Comparison of ENCODE assay signal across 18 cellular contexts in the genomic region with DNA sequence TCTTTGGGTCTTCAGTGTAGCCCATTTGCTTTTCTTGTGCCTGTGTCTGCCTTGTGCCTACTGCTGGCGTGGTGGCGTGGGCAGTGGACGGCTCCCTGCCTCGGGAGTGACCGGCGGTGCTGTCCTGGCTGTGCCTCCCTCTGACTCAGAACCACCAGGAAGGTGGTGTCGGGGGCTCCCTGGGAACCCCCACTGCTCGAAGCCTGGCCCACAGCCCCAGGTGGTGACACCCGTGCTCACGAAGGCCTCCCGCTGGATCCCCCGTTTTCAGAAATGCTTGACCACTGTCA. TPM values are rescaled to one million over a fixed set of nuclear protein-coding genes. Genes with fewer than 3 reads are reported as not detected.
DNase-seq lines count a peak whose midpoint lies in the region; ATAC-seq and TF ChIP-seq lines count a peak whose summit lies in the region.
"Had no signal": no experiment of that assay in that cellular context is flagged by ENCODE, and none has a peak within 500 bp of the region (broad histone marks: within the 10 kb centered on the region; RNA-seq: fewer than 3 reads in every experiment).

No MANE protein-coding gene starts in this region.

- CTCF ChIA-PET in SK-N-SH (lab: Yijun Ruan, JAX) = interaction anchor here (0.7 to 10.4 kb wide), 14 partner anchors 10 to 92 kb away, joined by 3 to 121 read pairs (median 8); partner anchors contain the start of genes AP3D1, JSRP1 and LINGO3
- CTCF ChIA-PET in PC-3 (lab: Charles Lee) = no interaction called here

- H3K27ac ChIP-seq in SK-N-SH (ENCODE audit: low read depth in 2 of 2, low read length in 1 of 2) = peak overlapping the region; percentile 13 to 81; a peak in 3 of 4 replicates
- no peak overlapping the region for H3K27ac ChIP-seq in PC-3 (ENCODE audit: low read length)
- H3K27ac ChIP-seq: 22Rv1 had no signal

- no peak overlapping the region for H3K4me3 Mint-ChIP-seq in stimulated activated effector memory CD8-positive, alpha-beta T cell treated with anti-CD3 and anti-CD28 coated beads, Interleukin-12 subunit alpha, Interleukin-12 subunit beta, amount 100 ng/mL, for 72 hours
- H3K4me3 Mint-ChIP-seq: CD14-positive monocyte; CD8-positive, alpha-beta T cell; H9 had no signal

- H3K4me1 ChIP-seq in SK-N-SH (ENCODE audit: control insufficient read depth in 1 of 2, insufficient read depth in 2 of 2, low read depth in 1 of 2, low read length in 1 of 2) (peaks cover 15 to 68% of the 10 kb centered on the region in 2 experiments), endocrine pancreas (ENCODE audit: control insufficient read depth, insufficient read depth, low read length) (no peaks in the 10 kb centered on the region), PC-3 (ENCODE audit: insufficient read depth, low read length) (peaks cover 14% of the 10 kb centered on the region)

- peaks cover 69% of the 10 kb centered on the region for H3K79me2 ChIP-seq in SK-N-SH (ENCODE audit: insufficient read depth)
- H3K79me2 ChIP-seq in PC-3 (ENCODE audit: low read length) = peaks cover 50% of the 10 kb centered on the region

- no peak overlapping the region for H3K9ac ChIP-seq in SK-N-SH
- H3K9ac ChIP-seq in endocrine pancreas (ENCODE audit: control insufficient read depth, insufficient read depth, low read length) = peak overlapping the region; percentile 32
- H3K9ac ChIP-seq in PC-3 (ENCODE audit: low read length) = no peak overlapping the region

- POLR2A ChIA-PET in SK-N-SH (lab: Yijun Ruan, JAX) = interaction anchor here (0.6 to 3.3 kb wide), 6 partner anchors 11 to 88 kb away, joined by 4 to 33 read pairs (median 4); partner anchors contain the start of gene JSRP1
- POLR2A ChIA-PET in PC-3 (lab: Charles Lee; ENCODE audit: unreplicated experiment) = no interaction called here

- H3K4me3 ChIP-seq in SK-N-SH (ENCODE audit: low read depth in 2 of 2, low read length in 1 of 2) (no peak overlapping the region), endocrine pancreas (ENCODE audit: control insufficient read depth, insufficient read depth, low read length) (no peak overlapping the region), PC-3 (ENCODE audit: low read length) (no peak overlapping the region)

- peak overlapping the region; percentile 34 for H3K27ac Mint-ChIP-seq in stimulated activated effector memory CD8-positive, alpha-beta T cell treated with anti-CD3 and anti-CD28 coated beads, Interleukin-12 subunit alpha, Interleukin-12 subunit beta, amount 100 ng/mL, for 72 hours
- H3K27ac Mint-ChIP-seq: CD8-positive, alpha-beta T cell; H9 had no signal

- H3K9me3 ChIP-seq in SK-N-SH (no peaks in the 10 kb centered on the region), endocrine pancreas (ENCODE audit: control insufficient read depth, low read length) (no peaks in the 10 kb centered on the region), PC-3 (ENCODE audit: low read length) (no peaks in the 10 kb centered on the region)

- H4K20me1 ChIP-seq in SK-N-SH (ENCODE audit: insufficient read depth) = peaks cover 71% of the 10 kb centered on the region
- H4K20me1 ChIP-seq in PC-3 (ENCODE audit: low read length) = peaks cover 45% of the 10 kb centered on the region

- H3K9me3 Mint-ChIP-seq in stimulated activated effector memory CD8-positive, alpha-beta T cell treated with anti-CD3 and anti-CD28 coated beads, Interleukin-12 subunit alpha, Interleukin-12 subunit beta, amount 100 ng/mL, for 72 hours = no peaks in the 10 kb centered on the region
- H3K9me3 Mint-ChIP-seq: CD8-positive, alpha-beta T cell; H9 had no signal

- H3K27me3 ChIP-seq in SK-N-SH (ENCODE audit: insufficient read depth) = no peaks in the 10 kb centered on the region
- no peaks in the 10 kb centered on the region for H3K27me3 ChIP-seq in endocrine pancreas (ENCODE audit: control insufficient read depth, insufficient read depth, low read length)
- no peaks in the 10 kb centered on the region for H3K27me3 ChIP-seq in PC-3 (ENCODE audit: low read length)

- DNase-seq in SK-N-SH (no peak), PC-3 (no peak), GM19240 (ENCODE audit: insufficient read length, low spot score) (no peak)
- no peak for DNase-seq in stimulated activated effector memory CD8-positive, alpha-beta T cell treated with anti-CD3 and anti-CD28 coated beads, Interleukin-12 subunit alpha, Interleukin-12 subunit beta, amount 100 ng/mL, for 72 hours (ENCODE audit: low spot score in 2 of 2)
- DNase-seq: CD8-positive, alpha-beta T cell; COR-L47; DMS153; DMS79 treated with DMSO at 0.1 percent for 48 hours; EL; GOT3; H9 had no signal

- no peak for TF ChIP-seq CTCF in SK-N-SH (IDR thresholded peaks at IDR 0.05)
- no peak for TF ChIP-seq CTCF in PC-3 (conservative IDR thresholded peaks at IDR 0.05; ENCODE audit: low read depth, low read length)

- H3K9me2 ChIP-seq in SK-N-SH = no peaks in the 10 kb centered on the region
- no peaks in the 10 kb centered on the region for H3K9me2 ChIP-seq in PC-3 (replicated peaks; ENCODE audit: low read length)

- intact Hi-C loops in PC-3 (cut with micrococcal nuclease) = no loop called here

- WGBS in SK-N-SH (ENCODE audit: low lambda C conversion rate) = no CpG with 5 or more reads among the region's 12 CpGs

- peaks cover 46% of the 10 kb centered on the region for H3K4me1 Mint-ChIP-seq in stimulated activated effector memory CD8-positive, alpha-beta T cell treated with anti-CD3 and anti-CD28 coated beads, Interleukin-12 subunit alpha, Interleukin-12 subunit beta, amount 100 ng/mL, for 72 hours

- no peak for TF ChIP-seq EP300 in SK-N-SH (IDR thresholded peaks at IDR 0.05; ENCODE audit: borderline replicate concordance in 1 of 2, low read depth in 1 of 2, low read length in 1 of 2)

- H3K36me3 Mint-ChIP-seq in stimulated activated effector memory CD8-positive, alpha-beta T cell treated with anti-CD3 and anti-CD28 coated beads, Interleukin-12 subunit alpha, Interleukin-12 subunit beta, amount 100 ng/mL, for 72 hours = peaks cover 88% of the 10 kb centered on the region

- ATAC-seq in SK-N-SH treated with all-trans-retinoic acid at 6 μM for 48 hours = no peak
- ATAC-seq in stimulated activated effector memory CD8-positive, alpha-beta T cell treated with anti-CD3 and anti-CD28 coated beads, Interleukin-12 subunit alpha, Interleukin-12 subunit beta, amount 100 ng/mL, for 72 hours = no peak
- no peak for ATAC-seq in PC-3
- ATAC-seq: CD8-positive, alpha-beta T cell had no signal

- H2AFZ ChIP-seq in SK-N-SH (ENCODE audit: low read depth) (no peak overlapping the region), PC-3 (ENCODE audit: low read length) (no peak overlapping the region)

- H3K4me2 ChIP-seq in SK-N-SH (no peak overlapping the region), PC-3 (ENCODE audit: low read length) (no peak overlapping the region)

- BruUV-seq in PC-3 (replicated peaks; lab: Mats Ljungman, UMichigan) = no TSS peak

- peaks cover 22 to 51% of the 10 kb centered on the region in 2 experiments for H3K36me3 ChIP-seq in SK-N-SH (replicated peaks in 1 of 2; ENCODE audit: control insufficient read depth in 1 of 2, insufficient read depth in 2 of 2, low read length in 1 of 2)
- H3K36me3 ChIP-seq in endocrine pancreas (ENCODE audit: control insufficient read depth, insufficient read depth, low read length) = peaks cover 8% of the 10 kb centered on the region
- peaks cover 10% of the 10 kb centered on the region for H3K36me3 ChIP-seq in PC-3 (ENCODE audit: low read depth, low read length)

- H3F3A ChIP-seq in SK-N-SH (replicated peaks; ENCODE audit: insufficient read depth) = peaks cover 11% of the 10 kb centered on the region
- no peaks in the 10 kb centered on the region for H3F3A ChIP-seq in PC-3 (ENCODE audit: low read length, unreplicated experiment)

- no peak for TF ChIP-seq RAD21 in SK-N-SH (IDR thresholded peaks at IDR 0.05; ENCODE audit: low read length)

TF ChIP-seq in SK-N-SH, 30 proteins besides CTCF, POLR2A, EP300 and RAD21 (continues in another document):
- TF ChIP-seq POLR2AphosphoS5 (IDR thresholded peaks at IDR 0.05; ENCODE audit: low read depth, low read length) (no peak), YY1 (IDR thresholded peaks at IDR 0.05; ENCODE audit: low read depth) (no peak)

TF ChIP-seq in SK-N-SH treated with all-trans-retinoic acid at 6 μM for 48 hours, 23 proteins besides CTCF, POLR2A, EP300 and RAD21 (continues in another document):
- TF ChIP-seq GLIS3 (CRISPR knock-in tag; IDR thresholded peaks at IDR 0.05) (no peak), SNAI2 (CRISPR knock-in tag; IDR thresholded peaks at IDR 0.05) (no peak), BACH2 (CRISPR knock-in tag; IDR thresholded peaks at IDR 0.05; ENCODE audit: borderline replicate concordance) (no peak), CSDC2 (CRISPR knock-in tag; IDR thresholded peaks at IDR 0.05) (no peak), ZNF70 (CRISPR knock-in tag; IDR thresholded peaks at IDR 0.05) (no peak), TOX (CRISPR knock-in tag; IDR thresholded peaks at IDR 0.05; ENCODE audit: borderline replicate concordance) (no peak)

RNA-seq across cellular contexts. Expression of gene AMH, which starts 5.1 kb away (rescaled TPM):
- 16.0 and 18.1 TPM in 2 replicates for polyA plus RNA-seq in SK-N-SH (2012; rRNA removed)
- 1.4 and 2.7 TPM in 2 replicates for polyA plus RNA-seq in SK-N-SH (2012; cell fraction: cytosol; rRNA removed)
- polyA plus RNA-seq in SK-N-SH (2012; cell fraction: nucleus; rRNA removed) = 255 and 564 TPM in 2 replicates
- 6.0 and 7.7 TPM in 2 replicates for total RNA-seq in PC-3 (2014; rRNA removed)
- polyA plus RNA-seq: CD14-positive monocyte had no signal

RNA-seq across cellular contexts. Expression of gene SF3A2, which starts 7.4 kb away (rescaled TPM):
- polyA plus RNA-seq in SK-N-SH (2012; rRNA removed) = 35.0 and 55.8 TPM in 2 replicates
- 18.7 and 29.3 TPM in 2 replicates for polyA plus RNA-seq in SK-N-SH (2012; cell fraction: cytosol; rRNA removed)
- polyA plus RNA-seq in SK-N-SH (2012; cell fraction: nucleus; rRNA removed) = 271 and 351 TPM in 2 replicates
- 33.8 and 55.5 TPM in 2 replicates for total RNA-seq in PC-3 (2014; rRNA removed)

RNA-seq across cellular contexts. Expression of gene PLEKHJ1, which starts 7.9 kb away (rescaled TPM):
- polyA plus RNA-seq in SK-N-SH (2012; rRNA removed) = 128 and 151 TPM in 2 replicates
- 82.0 and 106 TPM in 2 replicates for polyA plus RNA-seq in SK-N-SH (2012; cell fraction: cytosol; rRNA removed)
- 251 and 261 TPM in 2 replicates for polyA plus RNA-seq in SK-N-SH (2012; cell fraction: nucleus; rRNA removed)
- 94.8 and 108 TPM in 2 replicates for total RNA-seq in PC-3 (2014; rRNA removed)

RNA-seq across cellular contexts. Expression of gene JSRP1, which starts 12.2 kb away (rescaled TPM):
- polyA plus RNA-seq in SK-N-SH (2012; rRNA removed) = 0.76 and 0.88 TPM in 2 replicates
- 0.58 and 0.66 TPM in 2 replicates for polyA plus RNA-seq in SK-N-SH (2012; cell fraction: cytosol; rRNA removed)
- polyA plus RNA-seq in SK-N-SH (2012; cell fraction: nucleus; rRNA removed) = 0.75 and 1.8 TPM in 2 replicates
- total RNA-seq in PC-3 (2014; rRNA removed) = not detected in 2 replicates
- total RNA-seq: HT1080 had no signal
- polyA plus RNA-seq: BJ had no signal

RNA-seq across cellular contexts. Expression of gene PEAK3, which starts 37.9 kb away (rescaled TPM):
- not detected in 2 replicates for polyA plus RNA-seq in SK-N-SH (2012; rRNA removed)
- not detected in 2 replicates for polyA plus RNA-seq in SK-N-SH (2012; cell fraction: cytosol; rRNA removed)
- not detected in 2 replicates for polyA plus RNA-seq in SK-N-SH (2012; cell fraction: nucleus; rRNA removed)
- not detected in 2 replicates for total RNA-seq in PC-3 (2014; rRNA removed)
- total RNA-seq: A673; CD8-positive, alpha-beta T cell; H9 had no signal
- polyA plus RNA-seq: BJ had no signal
